In the genomic region with DNA sequence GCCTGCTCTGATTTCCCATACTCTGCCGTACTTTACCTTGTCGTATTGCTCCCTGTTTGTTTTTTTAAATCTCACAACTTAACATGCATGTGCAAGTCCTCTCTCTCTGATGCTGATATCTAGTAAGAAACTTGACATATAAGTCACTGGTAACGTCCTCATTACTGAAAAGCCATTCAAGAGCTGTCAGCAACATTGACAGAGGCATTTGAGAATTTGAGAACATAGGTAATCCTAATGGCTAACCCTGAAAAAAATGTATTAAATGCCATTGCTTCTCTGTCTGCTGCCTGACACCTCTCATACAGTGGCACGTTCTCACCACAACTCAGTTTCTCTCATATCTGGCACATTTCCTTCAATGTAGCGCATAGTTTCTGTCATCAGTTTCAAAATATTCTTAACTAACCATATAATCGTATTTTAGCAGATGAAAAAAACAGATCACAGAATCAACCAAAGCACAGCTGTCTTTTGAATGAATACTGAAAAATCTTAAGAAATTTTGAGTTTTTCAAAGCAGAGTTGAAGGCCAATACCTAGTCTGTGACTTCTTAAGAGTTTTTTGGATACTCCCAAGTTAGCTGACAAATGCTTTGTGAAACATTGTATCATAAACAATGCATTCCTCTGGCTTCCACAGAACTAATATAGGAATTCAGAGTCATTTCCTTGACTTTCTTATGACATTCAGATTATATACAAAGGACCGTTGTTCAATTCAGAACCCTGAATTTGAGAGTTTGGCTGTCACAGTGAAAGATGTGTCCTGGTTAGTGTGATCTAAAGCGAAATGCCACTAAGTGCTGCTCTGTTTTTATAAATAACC, we compare ENCODE assay signal across 22 cellular contexts.
DNase-seq lines count a peak whose midpoint lies in the region; ATAC-seq and TF ChIP-seq lines count a peak whose summit lies in the region.
"Had no signal": no experiment of that assay in that cellular context is flagged by ENCODE, and none has a peak within 500 bp of the region (broad histone marks: within the 10 kb centered on the region; RNA-seq: fewer than 3 reads in every experiment).

No MANE protein-coding gene starts in this region.

- H3K27me3 ChIP-seq in KMS-11 (ENCODE audit: insufficient read depth, low read depth) (no peaks in the 10 kb centered on the region), neuron (ENCODE audit: insufficient read depth, low read length) (no peaks in the 10 kb centered on the region)
- H3K27me3 ChIP-seq: BLaER1 had no signal

- no peak for TF ChIP-seq CTCF in KMS-11 (conservative IDR thresholded peaks at IDR 0.05; ENCODE audit: low read depth, low read length)

- H3K4me1 ChIP-seq in KMS-11 (ENCODE audit: low read depth, poor library complexity, severe bottlenecking) (peaks cover 56% of the 10 kb centered on the region), neuron (ENCODE audit: insufficient read depth, low read length) (peaks cover 16% of the 10 kb centered on the region)
- H3K4me1 ChIP-seq: BLaER1 had no signal

- ATAC-seq in GM21360 (IDR thresholded peaks at IDR 0.05; ENCODE audit: unreplicated experiment): no peak
- ATAC-seq: GM12878, HepG2 had no signal

- H3K9me3 ChIP-seq in neuron (ENCODE audit: low read length): no peaks in the 10 kb centered on the region

- H3K9ac ChIP-seq in KMS-11: peak overlapping the region; percentile 24; the same call in 1 of the 2 replicates
- H3K9ac ChIP-seq: BLaER1 had no signal

- no peaks in the 10 kb centered on the region for H3K79me2 ChIP-seq in KMS-11 (ENCODE audit: insufficient read depth, low read depth)

- peak overlapping the region; percentile 66 for H3K4me2 ChIP-seq in KMS-11
- H3K4me2 ChIP-seq: BLaER1 had no signal

- peak overlapping the region; percentile 56 for H2AFZ ChIP-seq in KMS-11 (ENCODE audit: low read depth)
- H2AFZ ChIP-seq in neuron (ENCODE audit: low read depth, low read length): peak overlapping the region; percentile 32

- no peak overlapping the region for H3K4me3 ChIP-seq in KMS-11 (IDR thresholded peaks at IDR 0.05; ENCODE audit: insufficient read depth, low read depth, low read length)
- no peak overlapping the region for H3K4me3 ChIP-seq in neuron (ENCODE audit: low read length)
- H3K4me3 ChIP-seq: BLaER1, GM12878, SK-N-MC had no signal

- peak overlapping the region; percentile 65 for H3K27ac ChIP-seq in KMS-11
- H3K27ac ChIP-seq: BLaER1, SK-N-MC had no signal

- H3K36me3 ChIP-seq in KMS-11 (ENCODE audit: insufficient read depth) (no peaks in the 10 kb centered on the region), neuron (ENCODE audit: insufficient read depth, low read length) (no peaks in the 10 kb centered on the region)
- H3K36me3 ChIP-seq: BLaER1 had no signal

- H4K20me1 ChIP-seq in KMS-11 (ENCODE audit: insufficient read depth): no peaks in the 10 kb centered on the region
- H4K20me1 ChIP-seq: BLaER1 had no signal

- peak; percentile 16 for DNase-seq in EL
- peak; percentile 31 for DNase-seq in foreskin melanocyte
- DNase-seq in NCI-H226: no peak
- no peak for DNase-seq in OCI-M1 (lab: John Stamatoyannopoulos, UW)
- DNase-seq: 8988T; ACHN; CD4-positive, CD25-positive, alpha-beta regulatory T cell; Kasumi-1; NCI-H1105; NCI-H1436 treated with DMSO at 0.1 percent for 48 hours; NCI-H187 treated with DMSO at 0.1 percent for 48 hours; NCI-H2171 treated with DMSO at 0.1 percent for 48 hours; NCI-H524; NCI-H82; SIG-M5 had no signal

Comparison
In these comparisons a context has a peak if more than half of its experiments do, and no peak if none do; other contexts are left out.
1. DNase-seq: peak in EL (single experiment) and foreskin melanocyte (single experiment); none in NCI-H226 (single experiment) and OCI-M1 (single experiment).